8 cellular contexts compared by ENCODE assay signal in genomic region chr7:5218564-5219360, GRCh38. TPM values are rescaled to one million over a fixed set of nuclear protein-coding genes. Genes with fewer than 3 reads are reported as not detected.
A peak's percentile ranks its signal among the peaks of the same experiment; 100 is the strongest.
DNase-seq lines count a peak whose midpoint lies in the region; ATAC-seq and TF ChIP-seq lines count a peak whose summit lies in the region.

No MANE protein-coding gene starts in this region.

- no peaks in the 10 kb centered on the region for H3K9me3 ChIP-seq in H9 (ENCODE audit: control insufficient read depth, low read depth, low read length)
- no peaks in the 10 kb centered on the region for H3K9me3 ChIP-seq in psoas muscle

- H3K79me1 ChIP-seq in H9 (ENCODE audit: insufficient read depth, low read depth, low read length, poor library complexity, severe bottlenecking), result no peaks in the 10 kb centered on the region

- no peak overlapping the region for H3K4me2 ChIP-seq in H9 (ENCODE audit: insufficient read depth, insufficient read length, low read length)

- ATAC-seq in GM21360 (IDR thresholded peaks at IDR 0.05; ENCODE audit: unreplicated experiment) (peak; percentile 83), HG03520 (IDR thresholded peaks at IDR 0.05; ENCODE audit: unreplicated experiment) (peak; percentile 92), psoas muscle (no peak)

- H2BK15ac ChIP-seq in H9 (ENCODE audit: low read depth, low read length), result no peak overlapping the region

- H3K14ac ChIP-seq in H9 (ENCODE audit: insufficient read depth, low read length), result no peak overlapping the region

- H3K4me3 Mint-ChIP-seq in H9, result no peak overlapping the region

- H2BK12ac ChIP-seq in H9 (ENCODE audit: insufficient read length, low read depth, low read length), result no peak overlapping the region

- no peak overlapping the region for H3K56ac ChIP-seq in H9 (ENCODE audit: insufficient read length, low read depth, low read length)

- peaks cover 35 to 91% (median 91%) of the 10 kb centered on the region in 3 experiments; a peak in 6 of 7 replicates for H3K36me3 Mint-ChIP-seq in H9 (ENCODE audit: insufficient read depth in 1 of 3, low read depth in 3 of 3)

- H4K20me1 ChIP-seq in H9 (ENCODE audit: control insufficient read depth, insufficient read depth, insufficient read length), result no peaks in the 10 kb centered on the region

- H3K18ac ChIP-seq in H9 (ENCODE audit: insufficient read length, low read depth, low read length), result no peak overlapping the region

- H3K9me3 Mint-ChIP-seq in H9, result no peaks in the 10 kb centered on the region

- H2BK120ac ChIP-seq in H9 (ENCODE audit: low read depth, low read length, poor library complexity, severe bottlenecking), result no peak overlapping the region

- no peak overlapping the region for H4K8ac ChIP-seq in H9 (replicated peaks; ENCODE audit: insufficient read length, low read depth, low read length)

- H3K4me1 Mint-ChIP-seq in H9, result no peaks in the 10 kb centered on the region

- H2BK5ac ChIP-seq in H9 (ENCODE audit: insufficient read length, low read length), result no peak overlapping the region

- H3K9ac ChIP-seq in H9 (ENCODE audit: extremely low read depth, insufficient read length, low read length), result no peak overlapping the region

- H3K4me1 ChIP-seq in H9 (ENCODE audit: insufficient read depth, low read length) (no peaks in the 10 kb centered on the region), psoas muscle (no peaks in the 10 kb centered on the region)

- no peak overlapping the region for H4K91ac ChIP-seq in H9 (ENCODE audit: insufficient read length, low read depth, low read length)

- no peak for TF ChIP-seq CTCF in GM12864 (IDR thresholded peaks at IDR 0.05; ENCODE audit: low read depth, low read length, missing control alignments)
- no peak for TF ChIP-seq CTCF in H9 (conservative IDR thresholded peaks at IDR 0.05)
- no peak for TF ChIP-seq CTCF in psoas muscle (IDR thresholded peaks at IDR 0.05)

- H3K4ac ChIP-seq in H9 (ENCODE audit: low read depth, low read length), result no peak overlapping the region

- H3K23ac ChIP-seq in H9 (ENCODE audit: insufficient read length, low read depth, low read length), result no peak overlapping the region

- H3K4me3 ChIP-seq in GM12864 (ENCODE audit: low read depth, low read length), result peak overlapping the region; percentile 37; the same call in 1 of the 2 replicates
- H3K4me3 ChIP-seq in psoas muscle, result no peak overlapping the region

- H3T11ph ChIP-seq in H9 (ENCODE audit: low read length), result no peak overlapping the region

- no peak overlapping the region for H2BK20ac ChIP-seq in H9 (ENCODE audit: low read depth, low read length, poor library complexity, severe bottlenecking)

- no peak overlapping the region for H4K5ac ChIP-seq in H9 (ENCODE audit: insufficient read length, low read depth, low read length)

- no peaks in the 10 kb centered on the region for H3K23me2 ChIP-seq in H9 (ENCODE audit: insufficient read length, low read depth, low read length, poor library complexity, severe bottlenecking)

- H3K79me2 ChIP-seq in H9 (ENCODE audit: insufficient read depth, low read length), result no peaks in the 10 kb centered on the region

- no peak overlapping the region for H2AK5ac ChIP-seq in H9 (ENCODE audit: insufficient read length, low read length)

- peak overlapping the region in 1 of 3 experiments; percentile 41; a peak in 1 of 7 replicates for H3K27ac Mint-ChIP-seq in H9

- H3K27me3 Mint-ChIP-seq in H9 (ENCODE audit: low read depth), result no peaks in the 10 kb centered on the region

- DNase-seq in GM12864 (ENCODE audit: low read depth) (peak; percentile 93), cardiac septum (ENCODE audit: low spot score) (peak; percentile 68), SHP77 (lab: John Stamatoyannopoulos, UW) (no peak), H9 (no peak), psoas muscle (no peak)
- no peak for DNase-seq in NK-92 treated with Interleukin-12 subunit alpha and Interleukin-12 subunit beta, amount 100 ng/mL, for 24 hours (lab: John Stamatoyannopoulos, UW)

- WGBS in H9 (ENCODE audit: extremely low coverage, insufficient read length, low lambda C conversion rate), result no CpG with 5 or more reads among the region's 21 CpGs
- 77 to 84% (median 83%) methylated on average over 21 of the region's 21 CpGs for WGBS in psoas muscle, 3 donors

- H3K27me3 ChIP-seq in H9 (ENCODE audit: insufficient read depth, low read length), result no peaks in the 10 kb centered on the region
- H3K27me3 ChIP-seq in psoas muscle (ENCODE audit: insufficient read depth in 3 of 3, low read length in 2 of 3), result no peaks in the 10 kb centered on the region

- H3K27ac ChIP-seq in H9 (ENCODE audit: insufficient read length, low read depth, low read length) (no peak overlapping the region), psoas muscle (no peak overlapping the region)

- no peak overlapping the region for H2AFZ ChIP-seq in H9 (ENCODE audit: low read length)

- peaks cover 2 to 98% of the 10 kb centered on the region in 2 donors for H3K36me3 ChIP-seq in psoas muscle (ENCODE audit: insufficient read depth in 1 of 2, low read depth in 1 of 2)

- intact Hi-C loops in cardiac septum (cut with DNase I) (no loop called here), psoas muscle (cut with DNase I) (no loop called here)

RNA-seq across cellular contexts. Expression of gene WIPI2, which starts 28.7 kb away (rescaled TPM):
- 45.3 TPM for total RNA-seq in cardiac septum
- total RNA-seq in H9 (2021), result 69.1 and 73.3 TPM in 2 replicates
- 10 to 100 TPM; 28.6 to 39.5 (median 36.1) TPM for total RNA-seq in psoas muscle
- polyA plus RNA-seq in psoas muscle, result 10 to 100 TPM; 23.5 to 30.5 (median 25.7) TPM

Comparison
In these comparisons a context has a peak if more than half of its experiments do, and no peak if none do; other contexts are left out.
1. DNase-seq: peak in GM12864 (single experiment) and cardiac septum (single experiment); none in NK-92 treated with Interleukin-12 subunit alpha and Interleukin-12 subunit beta, amount 100 ng/mL, for 24 hours (single experiment), SHP77 (0 of 2), H9 (single experiment) and psoas muscle (0 of 2).
2. ATAC-seq: peak in GM21360 (single experiment) and HG03520 (single experiment); none in psoas muscle (0 of 4).